Comparison of ENCODE assay signal across 16 cellular contexts in genomic region chr7:44279286-44279685, GRCh38. TPM values are rescaled to one million over a fixed set of nuclear protein-coding genes. Genes with fewer than 3 reads are reported as not detected.
DNase-seq lines count a peak whose midpoint lies in the region; ATAC-seq and TF ChIP-seq lines count a peak whose summit lies in the region.
"Had no signal": no experiment of that assay in that cellular context is flagged by ENCODE, and none has a peak within 500 bp of the region (broad histone marks: within the 10 kb centered on the region; RNA-seq: fewer than 3 reads in every experiment).

No MANE protein-coding gene starts in this region.

- TF ChIP-seq POLR2A in upper lobe of left lung (IDR thresholded peaks at IDR 0.05): no peak

- H3K9me3 Mint-ChIP-seq in activated naive CD8-positive, alpha-beta T cell treated with anti-CD3 and anti-CD28 coated beads, Interleukin-2, amount 10 ng/mL, durations not matched to agents 7 days and 5 days: no peaks in the 10 kb centered on the region
- no peaks in the 10 kb centered on the region for H3K9me3 Mint-ChIP-seq in activated naive CD8-positive, alpha-beta T cell treated with anti-CD3 and anti-CD28 coated beads for 36 hours
- H3K9me3 Mint-ChIP-seq: activated B cell treated with CpG ODN at 0.5 μM for 24 hours, T-cell had no signal

- H3K4me1 Mint-ChIP-seq in activated naive CD8-positive, alpha-beta T cell treated with anti-CD3 and anti-CD28 coated beads, Interleukin-2, amount 10 ng/mL, durations not matched to agents 7 days and 5 days: no peaks in the 10 kb centered on the region
- peaks cover 2% of the 10 kb centered on the region for H3K4me1 Mint-ChIP-seq in activated naive CD8-positive, alpha-beta T cell treated with anti-CD3 and anti-CD28 coated beads for 36 hours
- H3K4me1 Mint-ChIP-seq: activated B cell treated with CpG ODN at 0.5 μM for 24 hours, T-cell had no signal

- peak; percentile 15 for DNase-seq in activated naive CD8-positive, alpha-beta T cell treated with anti-CD3 and anti-CD28 coated beads, Interleukin-2, amount 10 ng/mL, durations not matched to agents 7 days and 5 days
- no peak for DNase-seq in activated naive CD8-positive, alpha-beta T cell treated with anti-CD3 and anti-CD28 coated beads for 36 hours
- DNase-seq in caudate nucleus (lab: John Stamatoyannopoulos, UW): no peak
- peak in 2 of 3 donors; percentile 6 to 23 for DNase-seq in mucosa of descending colon
- DNase-seq in upper lobe of left lung: peak; percentile 15 to 33
- DNase-seq in cerebellar cortex (ENCODE audit: low spot score): no peak
- DNase-seq in NCI-H748 treated with DMSO at 0.1 percent for 48 hours (lab: John Stamatoyannopoulos, UW): no peak
- DNase-seq: activated B cell treated with CpG ODN at 0.5 μM for 24 hours; COR-L47; effector memory CD4-positive, alpha-beta T cell; hypothalamus; NCI-H526 treated with DMSO at 0.1 percent for 48 hours had no signal

- H3K9me3 ChIP-seq in mucosa of descending colon (no peaks in the 10 kb centered on the region), upper lobe of left lung (no peaks in the 10 kb centered on the region)

- H3K27me3 Mint-ChIP-seq in activated naive CD8-positive, alpha-beta T cell treated with anti-CD3 and anti-CD28 coated beads, Interleukin-2, amount 10 ng/mL, durations not matched to agents 7 days and 5 days: no peaks in the 10 kb centered on the region
- no peaks in the 10 kb centered on the region for H3K27me3 Mint-ChIP-seq in activated naive CD8-positive, alpha-beta T cell treated with anti-CD3 and anti-CD28 coated beads for 36 hours

- POLR2A ChIA-PET in activated naive CD8-positive, alpha-beta T cell treated with anti-CD3 and anti-CD28 coated beads, Interleukin-2, amount 10 ng/mL, durations not matched to agents 7 days and 5 days (lab: Charles Lee): no interaction called here

- peak overlapping the region; percentile 83 for H3K27ac ChIP-seq in caudate nucleus (ENCODE audit: low read depth, low read length)
- H3K27ac ChIP-seq in upper lobe of left lung: no peak overlapping the region

- H3K4me1 ChIP-seq in mucosa of descending colon (ENCODE audit: low read depth) (no peaks in the 10 kb centered on the region), upper lobe of left lung (no peaks in the 10 kb centered on the region)

- H3K36me3 Mint-ChIP-seq in activated naive CD8-positive, alpha-beta T cell treated with anti-CD3 and anti-CD28 coated beads, Interleukin-2, amount 10 ng/mL, durations not matched to agents 7 days and 5 days: no peaks in the 10 kb centered on the region
- no peaks in the 10 kb centered on the region for H3K36me3 Mint-ChIP-seq in activated naive CD8-positive, alpha-beta T cell treated with anti-CD3 and anti-CD28 coated beads for 36 hours
- H3K36me3 Mint-ChIP-seq: T-cell had no signal

- WGBS in upper lobe of left lung, 2 donors: 80 to 83% methylated on average over 6 of the region's 6 CpGs

- intact Hi-C loops in mucosa of descending colon (cut with DNase I, micrococcal nuclease): no loop called here

- no peak for ATAC-seq in activated naive CD8-positive, alpha-beta T cell treated with anti-CD3 and anti-CD28 coated beads, Interleukin-2, amount 10 ng/mL, durations not matched to agents 7 days and 5 days (ENCODE audit: low read depth)
- ATAC-seq in mucosa of descending colon (no peak), upper lobe of left lung (ENCODE audit: low FRiP score in 2 of 2) (no peak), GM18519 (IDR thresholded peaks at IDR 0.05; ENCODE audit: low FRiP score, unreplicated experiment) (no peak)
- ATAC-seq: GM12878, K562, T-cell had no signal

- H3K4me3 ChIP-seq in mucosa of descending colon (no peak overlapping the region), upper lobe of left lung (no peak overlapping the region)
- H3K4me3 ChIP-seq: GM12878, K562 had no signal

- H3K36me3 ChIP-seq in mucosa of descending colon (ENCODE audit: low read depth) (no peaks in the 10 kb centered on the region), upper lobe of left lung (no peaks in the 10 kb centered on the region)

- TF ChIP-seq CTCF in mucosa of descending colon (IDR thresholded peaks at IDR 0.05): no peak
- no peak for TF ChIP-seq CTCF in upper lobe of left lung (IDR thresholded peaks at IDR 0.05)

- no peak overlapping the region for H3K4me3 Mint-ChIP-seq in activated naive CD8-positive, alpha-beta T cell treated with anti-CD3 and anti-CD28 coated beads, Interleukin-2, amount 10 ng/mL, durations not matched to agents 7 days and 5 days
- no peak overlapping the region for H3K4me3 Mint-ChIP-seq in activated naive CD8-positive, alpha-beta T cell treated with anti-CD3 and anti-CD28 coated beads for 36 hours
- H3K4me3 Mint-ChIP-seq: activated B cell treated with CpG ODN at 0.5 μM for 24 hours, T-cell had no signal

- no peak overlapping the region for H3K27ac Mint-ChIP-seq in activated naive CD8-positive, alpha-beta T cell treated with anti-CD3 and anti-CD28 coated beads, Interleukin-2, amount 10 ng/mL, durations not matched to agents 7 days and 5 days
- no peak overlapping the region for H3K27ac Mint-ChIP-seq in activated naive CD8-positive, alpha-beta T cell treated with anti-CD3 and anti-CD28 coated beads for 36 hours
- H3K27ac Mint-ChIP-seq: activated B cell treated with CpG ODN at 0.5 μM for 24 hours, T-cell had no signal

- no peaks in the 10 kb centered on the region for H3K27me3 ChIP-seq in upper lobe of left lung

- no peak for TF ChIP-seq EP300 in upper lobe of left lung (IDR thresholded peaks at IDR 0.05)

RNA-seq across cellular contexts. Expression of gene CAMK2B, which starts 46.1 kb away (rescaled TPM):
- total RNA-seq in activated naive CD8-positive, alpha-beta T cell treated with anti-CD3 and anti-CD28 coated beads, Interleukin-2, amount 10 ng/mL, durations not matched to agents 7 days and 5 days: under 1 TPM in 1 of 2 experiments, not detected in 1; 0.11 TPM
- under 1 TPM; 0.62 to 0.97 TPM for total RNA-seq in activated naive CD8-positive, alpha-beta T cell treated with anti-CD3 and anti-CD28 coated beads for 36 hours
- total RNA-seq in mucosa of descending colon (1 to 10 TPM in 1 of 3 donors, under 1 TPM in 2; 0.35 to 2.2 (median 0.87) TPM), upper lobe of left lung (1 to 10 TPM in 1 of 6 donors, under 1 TPM in 2, not detected in 3; 0.09 to 1.8 (median 0.27) TPM)

Comparison
In these comparisons a context has a peak if more than half of its experiments do, and no peak if none do; other contexts are left out.
1. DNase-seq: peak in activated naive CD8-positive, alpha-beta T cell treated with anti-CD3 and anti-CD28 coated beads, Interleukin-2, amount 10 ng/mL, durations not matched to agents 7 days and 5 days (single experiment), mucosa of descending colon (2 of 3) and upper lobe of left lung (2 of 2); none in activated naive CD8-positive, alpha-beta T cell treated with anti-CD3 and anti-CD28 coated beads for 36 hours (single experiment), caudate nucleus (0 of 61), cerebellar cortex (single experiment) and NCI-H748 treated with DMSO at 0.1 percent for 48 hours (single experiment).